1 cellular context compared by ENCODE assay signal in genomic region chr3:143001369-143002082, GRCh38.
TF ChIP-seq lines count a peak whose summit lies in the region.

U2SURP (plus strand) TSS chr3:143001570; CDS start chr3:143001629, 59 bp downstream.

TF ChIP-seq in HepG2, 621 proteins besides CTCF, POLR2A, EP300 and RAD21 (continued from another document and continues in another):
- TF ChIP-seq HNF1B (CRISPR knock-in tag; IDR thresholded peaks at IDR 0.05), result peak; percentile 95
- peak; percentile 84; the same call in 1 of the 2 replicates for TF ChIP-seq MTA1 (CRISPR knock-in tag; IDR thresholded peaks at IDR 0.05; ENCODE audit: borderline replicate concordance)
- peak; percentile 70 for TF ChIP-seq ARID3A (IDR thresholded peaks at IDR 0.05; ENCODE audit: low read depth, low read length)
- peak; percentile 96 for TF ChIP-seq ASH2L (IDR thresholded peaks at IDR 0.05; ENCODE audit: insufficient read length, low read depth, low read length)
- 0 out of 2 replicates have a peak, but pooled peaks have one; percentile 11 for TF ChIP-seq KLF12 (CRISPR knock-in tag; IDR thresholded peaks at IDR 0.05; ENCODE audit: borderline replicate concordance)
- TF ChIP-seq SIX1 (CRISPR knock-in tag; IDR thresholded peaks at IDR 0.05; ENCODE audit: borderline replicate concordance), result peak; percentile 60; the same call in 1 of the 2 replicates
- peak; percentile 71; the same call in 1 of the 2 replicates for TF ChIP-seq ZNF704 (CRISPR knock-in tag; IDR thresholded peaks at IDR 0.05; ENCODE audit: borderline replicate concordance)
- TF ChIP-seq SRF (IDR thresholded peaks at IDR 0.05; ENCODE audit: low read depth, low read length), result peak; percentile 97
- peak; percentile 79 for TF ChIP-seq HMG20B (CRISPR knock-in tag; conservative IDR thresholded peaks at IDR 0.05)
- 0 out of 2 replicates have a peak, but pooled peaks have one; percentile 28 for TF ChIP-seq TIGD3 (CRISPR knock-in tag; IDR thresholded peaks at IDR 0.05; ENCODE audit: borderline replicate concordance)
- peak; percentile 81; the same call in 1 of the 2 replicates for TF ChIP-seq ZNF280B (CRISPR knock-in tag; IDR thresholded peaks at IDR 0.05; ENCODE audit: borderline replicate concordance)
- peak; percentile 81; the same call in 1 of the 2 replicates for TF ChIP-seq NR2F2 (IDR thresholded peaks at IDR 0.05; ENCODE audit: borderline replicate concordance, low read depth)
- peak; percentile 86 for TF ChIP-seq ARID5B (CRISPR knock-in tag; IDR thresholded peaks at IDR 0.05)
- peak; percentile 80 for TF ChIP-seq HBP1 (CRISPR knock-in tag; IDR thresholded peaks at IDR 0.05; ENCODE audit: low read depth)
- TF ChIP-seq ZNF607 (CRISPR knock-in tag; IDR thresholded peaks at IDR 0.05; ENCODE audit: borderline replicate concordance), result peak; percentile 68
- TF ChIP-seq ZC3H13 (CRISPR knock-in tag; IDR thresholded peaks at IDR 0.05), result peak; percentile 85; the same call in 1 of the 2 replicates
- peak; percentile 92 to 97 for TF ChIP-seq NR2F1 (CRISPR knock-in tag; IDR thresholded peaks at IDR 0.05)
- no peak for TF ChIP-seq TRIM22 (IDR thresholded peaks at IDR 0.05)
- TF ChIP-seq XRCC5 (optimal IDR thresholded peaks at IDR 0.05; ENCODE audit: low read length), result peak; percentile 100
- peak; percentile 97 for TF ChIP-seq ZFY (CRISPR knock-in tag; IDR thresholded peaks at IDR 0.05)
- TF ChIP-seq ZSCAN29 (CRISPR knock-in tag; conservative IDR thresholded peaks at IDR 0.05), result peak; percentile 76; the same call in 1 of the 2 replicates
- peak; percentile 17 for TF ChIP-seq ZSCAN20 (CRISPR knock-in tag; IDR thresholded peaks at IDR 0.05; ENCODE audit: borderline replicate concordance)
- no peak for TF ChIP-seq ZNF10 (CRISPR knock-in tag; IDR thresholded peaks at IDR 0.05; ENCODE audit: borderline replicate concordance, low read depth)
- TF ChIP-seq PRDM10 (CRISPR knock-in tag; IDR thresholded peaks at IDR 0.05; ENCODE audit: low read depth), result peak; percentile 77; the same call in 1 of the 2 replicates
- TF ChIP-seq ZFP36L2 (CRISPR knock-in tag; IDR thresholded peaks at IDR 0.05), result no peak; the same call in 1 of the 2 replicates
- no peak for TF ChIP-seq RFX1 (IDR thresholded peaks at IDR 0.05)
- no peak for TF ChIP-seq TAF15 (IDR thresholded peaks at IDR 0.05; ENCODE audit: low read depth, low read length, poor library complexity, severe bottlenecking)
- TF ChIP-seq PRDM15 (CRISPR knock-in tag; IDR thresholded peaks at IDR 0.05), result no peak; the same call in 1 of the 2 replicates
- TF ChIP-seq TSC22D2 (CRISPR knock-in tag; IDR thresholded peaks at IDR 0.05; ENCODE audit: borderline replicate concordance), result peak; percentile 41; the same call in 1 of the 2 replicates
- TF ChIP-seq YEATS2 (CRISPR knock-in tag; IDR thresholded peaks at IDR 0.05; ENCODE audit: borderline replicate concordance), result peak; percentile 88; the same call in 1 of the 2 replicates
- TF ChIP-seq ERF (CRISPR knock-in tag; IDR thresholded peaks at IDR 0.05), result peak; percentile 97
- TF ChIP-seq NR2F6 (IDR thresholded peaks at IDR 0.05), result peak; percentile 94
- peak; percentile 97 for TF ChIP-seq NR2F6 (CRISPR knock-in tag; IDR thresholded peaks at IDR 0.05)
